In the genomic region with DNA sequence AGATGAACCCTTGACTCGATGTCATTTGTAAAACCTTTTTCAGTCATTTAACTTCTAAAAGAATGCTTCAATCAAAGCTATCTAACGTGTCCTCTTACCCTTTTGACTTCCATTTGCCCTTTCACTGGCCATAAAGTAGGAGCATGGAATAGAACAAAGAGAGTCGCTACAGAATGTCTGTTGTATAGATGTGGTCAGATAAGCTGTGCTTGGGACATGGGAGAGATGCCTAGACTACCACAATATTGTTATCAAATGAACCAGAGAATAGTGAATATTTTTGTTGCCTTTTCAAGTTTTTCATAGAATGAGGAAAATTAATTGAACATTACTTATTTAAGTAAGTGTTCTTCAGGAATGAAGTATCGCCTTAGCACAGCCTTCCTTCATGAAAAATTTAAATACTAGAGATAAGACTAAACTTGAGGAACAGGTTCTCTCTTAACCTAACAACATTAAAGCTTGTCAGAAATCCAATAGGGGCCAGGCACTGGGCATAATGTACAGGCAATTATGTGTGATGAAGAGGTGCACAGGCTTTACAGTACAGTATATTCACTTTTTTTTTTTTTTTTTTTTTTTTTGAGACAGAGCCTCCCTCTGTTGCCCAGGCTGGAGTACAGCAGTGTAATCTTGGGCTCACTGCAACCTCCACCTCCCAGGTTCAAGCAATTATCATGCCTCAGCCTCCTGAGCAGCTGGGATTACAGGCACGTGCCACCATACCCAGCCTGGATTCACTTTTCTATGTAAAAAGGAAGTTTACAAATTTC, we compare ENCODE assay signal across 9 cellular contexts. TPM values are rescaled to one million over a fixed set of nuclear protein-coding genes. Genes with fewer than 3 reads are reported as not detected.
DNase-seq lines count a peak whose midpoint lies in the region; ATAC-seq and TF ChIP-seq lines count a peak whose summit lies in the region.
"Had no signal": no experiment of that assay in that cellular context is flagged by ENCODE, and none has a peak within 500 bp of the region (broad histone marks: within the 10 kb centered on the region; RNA-seq: fewer than 3 reads in every experiment).

No MANE protein-coding gene starts in this region.

- intact Hi-C loops in Caco-2 (cut with micrococcal nuclease; ENCODE audit: unreplicated experiment) (loop anchor here (1.0 kb wide), 2 partner anchors 17 to 22 kb away; no protein-coding TSS in a partner anchor), aorta (cut with DNase I) (no loop called here)

- H3K27ac Mint-ChIP-seq in Caco-2 (ENCODE audit: unreplicated experiment): peak overlapping the region; percentile 64

- peaks cover 76% of the 10 kb centered on the region for H3K4me1 ChIP-seq in Caco-2
- H3K4me1 ChIP-seq in neutrophil (ENCODE audit: control insufficient read depth in 1 of 2, insufficient read depth in 1 of 2, low read depth in 1 of 2, low read length in 1 of 2): peaks cover 49 to 71% of the 10 kb centered on the region in 2 experiments
- H3K4me1 ChIP-seq in aorta (ENCODE audit: control insufficient read depth in 1 of 2, insufficient read depth in 2 of 2, low read length in 2 of 2): peaks cover 0 to 10% of the 10 kb centered on the region in 2 donors

- no TSS peak for BruUV-seq in Caco-2 (replicated peaks; lab: Mats Ljungman, UMichigan)

- ATAC-seq in aorta (ENCODE audit: low FRiP score): no peak

- peak overlapping the region; percentile 64 for H3K4me3 Mint-ChIP-seq in Caco-2 (ENCODE audit: unreplicated experiment)

- H3K36me3 ChIP-seq in Caco-2 (ENCODE audit: control insufficient read depth, insufficient read depth, low read length) (no peaks in the 10 kb centered on the region; the same call in 1 of the 2 replicates), neutrophil (peaks cover 7% of the 10 kb centered on the region), aorta (ENCODE audit: control insufficient read depth in 1 of 2, insufficient read depth in 2 of 2, low read length in 1 of 2) (no peaks in the 10 kb centered on the region)

- no peak for TF ChIP-seq CTCF in Caco-2 (IDR thresholded peaks at IDR 0.05; ENCODE audit: insufficient read depth in 1 of 2, low read depth in 1 of 2, low read length in 1 of 2, severe bottlenecking in 1 of 2, unreplicated experiment in 1 of 2)
- TF ChIP-seq CTCF in coronary artery (IDR thresholded peaks at IDR 0.05): no peak
- TF ChIP-seq CTCF in neutrophil (IDR thresholded peaks at IDR 0.05): no peak
- TF ChIP-seq CTCF in GM10248 (IDR thresholded peaks at IDR 0.05; ENCODE audit: control extremely low read depth, extremely low read depth, low read depth, missing control alignments): no peak

- H3K27me3 ChIP-seq in Caco-2 (replicated peaks; ENCODE audit: control insufficient read depth, insufficient read depth, low read length): no peaks in the 10 kb centered on the region
- H3K27me3 ChIP-seq in neutrophil: no peaks in the 10 kb centered on the region
- no peaks in the 10 kb centered on the region for H3K27me3 ChIP-seq in aorta (ENCODE audit: control insufficient read depth in 1 of 2, insufficient read depth in 2 of 2, low read length in 1 of 2)
- H3K27me3 ChIP-seq: spleen had no signal

- POLR2A ChIA-PET in Caco-2 (lab: Charles Lee) (interaction anchor here (0.6 to 3.1 kb wide), 6 partner anchors 8 to 80 kb away, joined by 3 to 20 read pairs (median 4); no protein-coding TSS in a partner anchor), GM10248 (lab: Yijun Ruan, JAX) (interaction anchor here (0.7 to 1.8 kb wide), 3 partner anchors 22 to 66 kb away, joined by 3 to 5 read pairs (median 4); no protein-coding TSS in a partner anchor)

- no peaks in the 10 kb centered on the region for H3K27me3 Mint-ChIP-seq in Caco-2 (ENCODE audit: insufficient read depth, unreplicated experiment)

- H3K4me3 ChIP-seq in Caco-2 (ENCODE audit: low read depth, low read length) (no peak overlapping the region), coronary artery (peak overlapping the region; percentile 26), neutrophil (ENCODE audit: low read depth in 1 of 2, low read length in 1 of 2) (no peak overlapping the region), aorta (ENCODE audit: low read length in 2 of 2) (peak overlapping the region in 1 of 2 donors; percentile 1)
- H3K4me3 ChIP-seq: spleen had no signal

- H3K36me3 Mint-ChIP-seq in Caco-2 (ENCODE audit: insufficient read depth, unreplicated experiment): peaks cover 86% of the 10 kb centered on the region

- 34% methylated on average over 5 of the region's 5 CpGs for WGBS in aorta, 2 donors

- no peaks in the 10 kb centered on the region for H3K9me3 Mint-ChIP-seq in Caco-2 (ENCODE audit: unreplicated experiment)

- peak overlapping the region; percentile 33 to 45 for H3K27ac ChIP-seq in coronary artery
- peak overlapping the region; percentile 49 for H3K27ac ChIP-seq in neutrophil
- H3K27ac ChIP-seq in aorta (ENCODE audit: low read depth in 1 of 2, low read length in 2 of 2): peak overlapping the region in 1 of 2 donors; percentile 22

- no peaks in the 10 kb centered on the region for H3K9me3 ChIP-seq in Caco-2
- H3K9me3 ChIP-seq in neutrophil: no peaks in the 10 kb centered on the region
- H3K9me3 ChIP-seq in aorta (ENCODE audit: control insufficient read depth, low read length): no peaks in the 10 kb centered on the region
- H3K9me3 ChIP-seq: spleen had no signal

- CTCF ChIA-PET in Caco-2 (lab: Charles Lee) (interaction anchor here (0.7 to 2.5 kb wide), 4 partner anchors 13 to 27 kb away, joined by 6 to 11 read pairs (median 10); no protein-coding TSS in a partner anchor), GM10248 (lab: Yijun Ruan, JAX) (interaction anchor here (0.7 to 14.0 kb wide), 6 partner anchors 8 to 24 kb away, joined by 3 to 173 read pairs (median 5); no protein-coding TSS in a partner anchor)

- peaks cover 35% of the 10 kb centered on the region for H3K4me1 Mint-ChIP-seq in Caco-2 (ENCODE audit: low read depth, unreplicated experiment)

- DNase-seq in Caco-2: peak; percentile 80 to 90
- peak; percentile 42 to 63 for DNase-seq in NCI-H526 (lab: John Stamatoyannopoulos, UW)
- DNase-seq in coronary artery (ENCODE audit: low spot score): no peak
- DNase-seq in cerebellar nuclear complex (lab: John Stamatoyannopoulos, UW): no peak
- DNase-seq in GM10248 (ENCODE audit: extremely low spot score): no peak
- DNase-seq in aorta: no peak
- DNase-seq in stimulated activated CD4-positive, alpha-beta T cell treated with anti-CD3 and anti-CD28 coated beads, Interleukin-2, amount 100 ng/mL, for 24 hours: no peak
- DNase-seq: spleen had no signal

RNA-seq across cellular contexts. Expression of a gene that starts 7.5 kb away (rescaled TPM):
- total RNA-seq in Caco-2 (2022): 61.4 and 63.1 TPM in 2 replicates
- 100 to 1,000 TPM; 143 to 156 TPM for total RNA-seq in aorta
- polyA plus RNA-seq in aorta: 10 to 100 TPM; 16.5 to 25.4 TPM

Comparison
In these comparisons a context has a peak if more than half of its experiments do, and no peak if none do; other contexts are left out.
1. DNase-seq: peak in Caco-2 (2 of 2) and NCI-H526 (2 of 2); none in coronary artery (single experiment), cerebellar nuclear complex (0 of 2), GM10248 (single experiment), aorta (0 of 2) and stimulated activated CD4-positive, alpha-beta T cell treated with anti-CD3 and anti-CD28 coated beads, Interleukin-2, amount 100 ng/mL, for 24 hours (0 of 2).